Comparison of ENCODE assay signal across 1 cellular context in the genomic region with DNA sequence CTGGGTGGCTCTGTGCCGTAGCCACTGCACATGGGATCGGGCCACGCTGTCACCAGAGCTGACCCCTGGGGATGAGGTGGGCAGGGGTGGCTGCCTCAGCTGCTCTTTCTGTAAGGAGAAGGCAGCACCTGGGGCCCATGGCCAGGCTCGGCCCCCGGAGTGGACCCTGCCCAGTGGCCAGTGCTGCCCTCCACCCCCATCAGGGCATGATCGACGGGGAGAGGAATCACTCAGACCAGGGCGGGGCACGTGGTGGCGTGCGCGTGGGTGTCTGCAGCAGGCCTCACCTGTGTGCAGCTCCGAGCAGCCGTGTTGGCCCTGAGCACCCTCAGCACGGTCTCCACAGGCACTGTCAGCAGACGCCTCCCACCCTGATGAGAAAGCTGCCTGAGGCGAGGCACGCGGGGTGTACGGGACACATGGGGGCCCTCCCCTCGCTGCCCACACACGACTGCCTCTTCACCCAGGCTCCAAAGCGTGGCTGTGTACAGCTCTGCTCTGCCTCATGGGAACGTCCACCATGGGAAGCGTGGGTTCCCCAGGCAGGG.
TF ChIP-seq lines count a peak whose summit lies in the region.

No MANE protein-coding gene starts in this region.

TF ChIP-seq in IMR-90, 13 proteins besides CTCF, POLR2A, EP300 and RAD21 (continued from another document):
- TF ChIP-seq MAFK (IDR thresholded peaks at IDR 0.05; ENCODE audit: low read depth, low read length): no peak
- no peak for TF ChIP-seq CEBPB (IDR thresholded peaks at IDR 0.05; ENCODE audit: low read depth, low read length)
- TF ChIP-seq RFX5 (IDR thresholded peaks at IDR 0.05; ENCODE audit: low read depth, low read length): no peak
- no peak for TF ChIP-seq FOS (IDR thresholded peaks at IDR 0.05; ENCODE audit: low read depth, low read length)
- TF ChIP-seq, protein P1, sequence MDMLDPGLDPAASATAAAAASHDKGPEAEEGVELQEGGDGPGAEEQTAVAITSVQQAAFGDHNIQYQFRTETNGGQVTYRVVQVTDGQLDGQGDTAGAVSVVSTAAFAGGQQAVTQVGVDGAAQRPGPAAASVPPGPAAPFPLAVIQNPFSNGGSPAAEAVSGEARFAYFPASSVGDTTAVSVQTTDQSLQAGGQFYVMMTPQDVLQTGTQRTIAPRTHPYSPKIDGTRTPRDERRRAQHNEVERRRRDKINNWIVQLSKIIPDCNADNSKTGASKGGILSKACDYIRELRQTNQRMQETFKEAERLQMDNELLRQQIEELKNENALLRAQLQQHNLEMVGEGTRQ (IDR thresholded peaks at IDR 0.05; ENCODE audit: low read depth, low read length): no peak
- TF ChIP-seq CHD1 (IDR thresholded peaks at IDR 0.05; ENCODE audit: low read depth, low read length): no peak
TF ChIP-seq in IMR-90: peak in this region for 0.
